In genomic region chrX:20224814-20225487, GRCh38 we compare ENCODE assay signal across 8 cellular contexts. TPM values are rescaled to one million over a fixed set of nuclear protein-coding genes. Genes with fewer than 3 reads are reported as not detected.
DNase-seq lines count a peak whose midpoint lies in the region; ATAC-seq, FAIRE-seq and TF ChIP-seq lines count a peak whose summit lies in the region.

No MANE protein-coding gene starts in this region.

- H3K4me3 ChIP-seq in CD4-positive, alpha-beta memory T cell (ENCODE audit: low read length in 2 of 2) = no peak overlapping the region
- no peak overlapping the region for H3K4me3 ChIP-seq in GM12878
- H3K4me3 ChIP-seq in MG63 = no peak overlapping the region

- peaks cover 32 to 76% (median 49%) of the 10 kb centered on the region in 4 donors for H3K4me1 Mint-ChIP-seq in CD4-positive, alpha-beta memory T cell
- no peaks in the 10 kb centered on the region for H3K4me1 Mint-ChIP-seq in type B pancreatic cell (ENCODE audit: unreplicated experiment)

- H2AFZ ChIP-seq in GM12878 (ENCODE audit: control insufficient read depth, low read depth, low read length) = no peak overlapping the region

- TF ChIP-seq EP300 in GM12878 (IDR thresholded peaks at IDR 0.05; ENCODE audit: borderline replicate concordance in 1 of 2, control insufficient read depth in 1 of 2, low read depth in 2 of 2, low read length in 2 of 2) = no peak; a peak in 1 of 4 replicates

- no peaks in the 10 kb centered on the region for H3K27me3 Mint-ChIP-seq in CD4-positive, alpha-beta memory T cell
- no peaks in the 10 kb centered on the region for H3K27me3 Mint-ChIP-seq in type B pancreatic cell

- no peak for TF ChIP-seq POLR2A in GM12878 (IDR thresholded peaks at IDR 0.05; ENCODE audit: low read depth, low read length)

- H3K4me2 ChIP-seq in GM12878 (ENCODE audit: control insufficient read depth, insufficient read depth) = peak overlapping the region; percentile 44; the same call in 1 of the 2 replicates

- H3K27me3 ChIP-seq in CD4-positive, alpha-beta memory T cell (ENCODE audit: insufficient read depth, low read length) = no peaks in the 10 kb centered on the region
- no peaks in the 10 kb centered on the region for H3K27me3 ChIP-seq in GM12878 (replicated peaks in 1 of 2; ENCODE audit: control insufficient read depth in 2 of 2, insufficient read depth in 2 of 2, low read length in 1 of 2)
- H3K27me3 ChIP-seq in MG63 = no peaks in the 10 kb centered on the region

- no peak overlapping the region for H3K9ac ChIP-seq in GM12878 (ENCODE audit: control insufficient read depth, insufficient read depth, low read length)

- intact Hi-C loops in CD4-positive, alpha-beta memory T cell (cut with micrococcal nuclease) = no loop called here
- intact Hi-C loops in GM12878 (cut with micrococcal nuclease; ENCODE audit: unreplicated experiment) = no loop called here

- peaks cover 12 to 36% of the 10 kb centered on the region in 2 donors for H3K36me3 Mint-ChIP-seq in CD4-positive, alpha-beta memory T cell
- peaks cover under 1% of the 10 kb centered on the region for H3K36me3 Mint-ChIP-seq in type B pancreatic cell

- H3K4me1 ChIP-seq in CD4-positive, alpha-beta memory T cell (ENCODE audit: insufficient read depth, low read length) = peaks cover 54% of the 10 kb centered on the region
- H3K4me1 ChIP-seq in GM12878 (ENCODE audit: control insufficient read depth, insufficient read depth, low read length) = peaks cover 5% of the 10 kb centered on the region; the same call in 1 of the 2 replicates

- TF ChIP-seq CTCF in GM12878 (IDR thresholded peaks at IDR 0.05 in 2 of 3, conservative IDR thresholded peaks at IDR 0.05 in 1 of 3; ENCODE audit: control insufficient read depth in 2 of 3, extremely low read depth in 1 of 3, insufficient read depth in 1 of 3, low read depth in 3 of 3, low read length in 3 of 3) (peak in 1 of 3 experiments; percentile 19; a peak in 1 of 6 replicates), type B pancreatic cell (conservative IDR thresholded peaks at IDR 0.05) (no peak)

- POLR2A ChIA-PET in CD4-positive, alpha-beta memory T cell (lab: Charles Lee; ENCODE audit: partially characterized antibody) = no interaction called here
- POLR2A ChIA-PET in GM12878 (lab: Charles Lee) = interaction anchor here (0.6 kb wide), 4 partner anchors 33 to 288 kb away, joined by 3 to 5 read pairs (median 4); no protein-coding TSS in a partner anchor

- no peak overlapping the region for H3K27ac ChIP-seq in CD4-positive, alpha-beta memory T cell (ENCODE audit: low read depth, low read length)
- no peak overlapping the region; the same call in 1 of the 2 replicates for H3K27ac ChIP-seq in GM12878 (ENCODE audit: control insufficient read depth, insufficient read depth)

- RAD21 ChIA-PET in GM12878 (lab: Charles Lee; ENCODE audit: unreplicated experiment) = interaction anchor here (0.6 kb wide), 1 partner anchor 622 kb away, joined by 4 read pairs; no protein-coding TSS in a partner anchor

- CTCF ChIA-PET in CD4-positive, alpha-beta memory T cell (lab: Charles Lee; ENCODE audit: partially characterized antibody) = no interaction called here
- CTCF ChIA-PET in GM12878 (lab: Yijun Ruan, JAX) = interaction anchor here (0.8 to 1.2 kb wide), 2 partner anchors 20 to 50 kb away, joined by 3 to 5 read pairs; no protein-coding TSS in a partner anchor

- no peaks in the 10 kb centered on the region for H3K9me3 ChIP-seq in CD4-positive, alpha-beta memory T cell (ENCODE audit: control insufficient read depth in 1 of 2, low read length in 2 of 2)
- H3K9me3 ChIP-seq in GM12878 (replicated peaks; ENCODE audit: control insufficient read depth, insufficient read depth, low read length) = no peaks in the 10 kb centered on the region
- no peaks in the 10 kb centered on the region for H3K9me3 ChIP-seq in MG63

- peak; percentile 38; the same call in 1 of the 2 replicates for TF ChIP-seq RAD21 in GM12878 (IDR thresholded peaks at IDR 0.05; ENCODE audit: insufficient read depth, low read depth, low read length)

- WGBS in GM12878 (ENCODE audit: insufficient coverage, insufficient replicate concordance, low lambda C conversion rate, missing lambda C conversion rate) = 4% methylated on average over 2 of the region's 2 CpGs

- H3K4me3 Mint-ChIP-seq in CD4-positive, alpha-beta memory T cell = peak overlapping the region in 4 of 8 donors; percentile 2 to 44 (median 30)
- no peak overlapping the region for H3K4me3 Mint-ChIP-seq in type B pancreatic cell

- peak overlapping the region; percentile 3 to 85 (median 30) for H3K27ac Mint-ChIP-seq in CD4-positive, alpha-beta memory T cell
- H3K27ac Mint-ChIP-seq in type B pancreatic cell = no peak overlapping the region

- no peaks in the 10 kb centered on the region for H3K36me3 ChIP-seq in CD4-positive, alpha-beta memory T cell (ENCODE audit: insufficient read depth, low read length)
- H3K36me3 ChIP-seq in GM12878 (ENCODE audit: control insufficient read depth in 2 of 2, insufficient read depth in 2 of 2, low read length in 1 of 2) (no peaks in the 10 kb centered on the region), MG63 (no peaks in the 10 kb centered on the region)

- no TSS peak for BruUV-seq in GM12878 (replicated peaks; lab: Mats Ljungman, UMichigan)

- SMC1A ChIA-PET in GM12878 (lab: Charles Lee; ENCODE audit: uncharacterized antibody, unreplicated experiment) = no interaction called here

- H3K9me3 Mint-ChIP-seq in CD4-positive, alpha-beta memory T cell = no peaks in the 10 kb centered on the region
- no peaks in the 10 kb centered on the region for H3K9me3 Mint-ChIP-seq in type B pancreatic cell

- H3K79me2 ChIP-seq in GM12878 (ENCODE audit: control insufficient read depth, insufficient read depth, low read length) = no peaks in the 10 kb centered on the region

- DNase-seq in CD4-positive, alpha-beta memory T cell = no peak
- DNase-seq in GM19240 (ENCODE audit: insufficient read length, low spot score) = peak; percentile 1
- peak; percentile 35 for DNase-seq in GM12878 (ENCODE audit: low read depth, low spot score)
- DNase-seq in type B pancreatic cell (ENCODE audit: extremely low spot score, unreplicated experiment) = no peak
- no peak for DNase-seq in MG63
- DNase-seq in frontal cortex (ENCODE audit: low spot score in 2 of 2) = no peak
- DNase-seq in COLO829 (ENCODE audit: low spot score) = no peak

- peak; percentile 80 for ATAC-seq in HG03103 (IDR thresholded peaks at IDR 0.05; ENCODE audit: low read depth, unreplicated experiment)
- ATAC-seq in GM12878 = peak; percentile 95

- H4K20me1 ChIP-seq in GM12878 (ENCODE audit: control insufficient read depth, insufficient read depth) = no peaks in the 10 kb centered on the region

- in situ Hi-C loops in GM12878 (cut with MboI) = no loop called here

- no peak for FAIRE-seq in GM12878 (lab: Jason Lieb, UNC)
- no peak for FAIRE-seq in frontal cortex (lab: Jason Lieb, UNC)

TF ChIP-seq in GM12878, 131 proteins besides CTCF, POLR2A, EP300 and RAD21 (continues in another document):
- TF ChIP-seq ZNF384 (IDR thresholded peaks at IDR 0.05; ENCODE audit: borderline replicate concordance, low read depth, low read length) (peak; percentile 49; the same call in 1 of the 2 replicates), ZBTB40 (IDR thresholded peaks at IDR 0.05; ENCODE audit: borderline replicate concordance) (no peak)

RNA-seq across cellular contexts. Expression of gene RPS6KA3, which starts 41.8 kb away (rescaled TPM):
- total RNA-seq in CD4-positive, alpha-beta memory T cell = 100 to 1,000 TPM; 130 to 139 TPM
- polyA plus RNA-seq in CD4-positive, alpha-beta memory T cell = 10 to 100 TPM; 39.7 to 68.1 TPM
- total RNA-seq in GM12878 (2013; cell fraction: nucleolus; rRNA removed) = 35.9 and 36.5 TPM in 2 replicates
- 15.9 and 17.8 TPM in 2 replicates for total RNA-seq in GM12878 (2014; rRNA removed)
- total RNA-seq in GM12878 (2014; rRNA removed; fragmentation: Illumina TruSeq; extraction: Trizol) = 19.6 and 19.9 TPM in 2 replicates
- 17.7 and 20.9 TPM in 2 replicates for total RNA-seq in GM12878 (2021)
- 6.1 TPM for polyA plus RNA-seq in GM12878 (2011; ENCODE audit: low read depth)
- polyA plus RNA-seq in GM12878 (2011; rRNA removed) = 35.6 and 50.8 TPM in 2 replicates
- 19.7 and 19.9 TPM in 2 replicates for polyA plus RNA-seq in GM12878 (2011; cell fraction: cytosol; rRNA removed)
- polyA plus RNA-seq in GM12878 (2011; cell fraction: nucleus; rRNA removed) = 14.2 and 17.2 TPM in 2 replicates
- polyA plus RNA-seq in GM12878 (2012) = 9.3 and 12.8 TPM in 2 replicates
- 20.3 and 26.7 TPM in 2 replicates for polyA plus RNA-seq in GM12878 (2014; fragmentation: Illumina TruSeq; extraction: Trizol)
- polyA plus RNA-seq in GM12878 (2014; fragmentation: Nextera tagmentation; extraction: Ambion mirVana) = 1 to 10 TPM; 5.2 to 9.1 TPM
- 12.6 and 15.7 TPM in 2 replicates for polyA plus RNA-seq in GM12878 (2014; rRNA removed)
- 1 to 10 TPM; 2.8 to 3.1 TPM for polyA plus RNA-seq in GM12878 (2016; fragmentation: Nextera tagmentation; extraction: Ambion mirVana)
- 39.8 and 58.8 TPM in 2 replicates for polyA minus RNA-seq in GM12878 (2011; rRNA and poly(A)+ RNA removed)
- polyA minus RNA-seq in GM12878 (2011; cell fraction: cytosol; rRNA and poly(A)+ RNA removed) = 16.7 TPM in 2 replicates
- 5.7 and 9.7 TPM in 2 replicates for polyA minus RNA-seq in GM12878 (2011; cell fraction: nucleus; rRNA and poly(A)+ RNA removed)
- total RNA-seq in type B pancreatic cell (ENCODE audit: low replicate concordance) = 57.4 and 60.4 TPM in 2 replicates
- 25.5 and 26.6 TPM in 2 replicates for total RNA-seq in MG63 (2014; rRNA removed; shearing (Covaris generic); ENCODE audit: low replicate concordance)
- 24.9 TPM for total RNA-seq in frontal cortex

Comparison
In these comparisons a context has a peak if more than half of its experiments do, and no peak if none do; other contexts are left out.
1. DNase-seq: peak in GM19240 (single experiment) and GM12878 (single experiment); none in CD4-positive, alpha-beta memory T cell (0 of 5), type B pancreatic cell (single experiment), MG63 (single experiment), frontal cortex (0 of 2) and COLO829 (single experiment).